8 cellular contexts compared by ENCODE assay signal in the genomic region with DNA sequence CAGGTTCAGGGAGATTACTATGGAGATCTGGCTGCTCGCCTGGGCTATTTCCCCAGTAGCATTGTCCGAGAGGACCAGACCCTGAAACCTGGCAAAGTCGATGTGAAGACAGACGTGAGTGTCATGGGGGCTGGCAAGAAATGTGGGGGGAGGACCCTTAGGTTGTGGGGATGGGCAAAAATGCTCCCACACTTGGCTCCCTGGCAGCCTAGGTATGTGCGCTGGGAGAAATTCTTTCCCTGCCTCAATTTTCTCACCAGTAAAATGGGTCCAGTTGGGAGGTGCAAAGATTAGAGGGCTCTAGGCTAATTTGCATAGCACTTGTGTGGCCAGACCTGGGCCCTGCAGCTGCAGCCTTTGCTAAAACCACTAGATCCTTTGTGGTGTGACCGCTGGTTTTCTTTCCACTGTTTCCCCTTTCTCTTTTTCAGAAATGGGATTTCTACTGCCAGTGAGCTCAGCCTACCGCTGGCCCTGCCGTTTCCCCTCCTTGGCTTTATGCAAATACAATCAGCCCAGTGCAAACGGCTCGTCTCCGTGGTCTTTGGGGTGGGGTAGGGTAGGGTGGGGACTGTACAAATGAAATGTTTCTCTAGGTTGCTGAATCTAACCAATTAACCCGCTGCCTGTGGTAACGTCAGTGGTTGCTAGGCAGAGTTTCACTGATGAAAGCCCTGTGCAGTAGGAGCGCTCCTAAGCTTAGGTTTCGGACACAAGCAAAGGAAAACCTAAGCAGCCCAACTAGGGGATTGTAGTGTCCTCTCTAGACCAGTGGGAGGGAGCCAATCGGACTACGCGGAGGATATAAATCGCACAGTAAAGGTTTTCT. TPM values are rescaled to one million over a fixed set of nuclear protein-coding genes. Genes with fewer than 3 reads are reported as not detected.
A peak's percentile ranks its signal among the peaks of the same experiment; 100 is the strongest.
DNase-seq lines count a peak whose midpoint lies in the region; ATAC-seq and TF ChIP-seq lines count a peak whose summit lies in the region.

No MANE protein-coding gene starts in this region.

- DNase-seq in GM12864 (ENCODE audit: low read depth) (peak; percentile 99), NCI-H128 (lab: John Stamatoyannopoulos, UW; ENCODE audit: unreplicated experiment) (peak; percentile 80), SW 1271 (lab: John Stamatoyannopoulos, UW) (peak; percentile 49 to 82), adrenal gland (peak; percentile 89 to 99 (median 94)), heart right ventricle (peak; percentile 63 to 95), posterior cingulate gyrus (peak; percentile 69 to 96 (median 90)), upper lobe of right lung (peak; percentile 89)

- H3K4me1 ChIP-seq in adrenal gland (replicated peaks in 1 of 2), result peaks cover 0 to 15% of the 10 kb centered on the region in 2 donors
- H3K4me1 ChIP-seq in heart right ventricle, result peaks cover 7 to 25% (median 14%) of the 10 kb centered on the region in 9 donors
- H3K4me1 ChIP-seq in upper lobe of right lung, result peaks cover 14% of the 10 kb centered on the region

- H3K27ac ChIP-seq in adrenal gland, result peak overlapping the region; percentile 89 to 99 (median 99)
- H3K27ac ChIP-seq in heart right ventricle, result peak overlapping the region; percentile 89 to 100 (median 96)
- H3K27ac ChIP-seq in upper lobe of right lung, result peak overlapping the region; percentile 97

- H3K4me3 ChIP-seq in GM12864 (ENCODE audit: low read depth, low read length), result peak overlapping the region; percentile 70
- peak overlapping the region in 3 of 4 donors; percentile 42 to 65 (median 56) for H3K4me3 ChIP-seq in adrenal gland
- peak overlapping the region; percentile 43 to 84 (median 74) for H3K4me3 ChIP-seq in heart right ventricle
- peak overlapping the region; percentile 81 for H3K4me3 ChIP-seq in upper lobe of right lung

- WGBS in adrenal gland, 4 donors, result 4 to 9% (median 7%) methylated on average over 16 to 19 of the region's 19 CpGs
- WGBS in heart right ventricle, 2 donors, result 5 to 9% methylated on average over 19 of the region's 19 CpGs

- H3K9me3 ChIP-seq in adrenal gland (replicated peaks in 1 of 3) (no peaks in the 10 kb centered on the region), heart right ventricle (no peaks in the 10 kb centered on the region), upper lobe of right lung (no peaks in the 10 kb centered on the region)

- H3K27me3 ChIP-seq in adrenal gland (no peaks in the 10 kb centered on the region), heart right ventricle (no peaks in the 10 kb centered on the region), upper lobe of right lung (no peaks in the 10 kb centered on the region)

- no peak for TF ChIP-seq POLR2A in adrenal gland (IDR thresholded peaks at IDR 0.05)

- no peaks in the 10 kb centered on the region for H3K36me3 ChIP-seq in adrenal gland (replicated peaks in 1 of 2)
- H3K36me3 ChIP-seq in heart right ventricle, result peaks cover 0 to 10% (median 0%) of the 10 kb centered on the region in 9 donors
- H3K36me3 ChIP-seq in upper lobe of right lung, result no peaks in the 10 kb centered on the region

- intact Hi-C loops in adrenal gland (cut with DNase I) (no loop called here), heart right ventricle (cut with DNase I) (no loop called here), posterior cingulate gyrus (cut with DNase I) (no loop called here), upper lobe of right lung (cut with DNase I) (no loop called here)

- peak; percentile 69 for ATAC-seq in HG02763 (IDR thresholded peaks at IDR 0.05; ENCODE audit: unreplicated experiment)
- peak; percentile 80 to 94 (median 88) for ATAC-seq in heart right ventricle
- peak; percentile 75 for ATAC-seq in upper lobe of right lung

- TF ChIP-seq CTCF in GM12864 (IDR thresholded peaks at IDR 0.05; ENCODE audit: low read depth, low read length, missing control alignments) (no peak), adrenal gland (IDR thresholded peaks at IDR 0.05) (peak in 1 of 6 experiments; percentile 14), heart right ventricle (IDR thresholded peaks at IDR 0.05) (no peak), upper lobe of right lung (IDR thresholded peaks at IDR 0.05) (no peak)

RNA-seq across cellular contexts. Expression of a gene that starts 0.9 kb away (rescaled TPM):
- total RNA-seq in adrenal gland, result 100 to 1,000 TPM in 1 of 8 donors, 10 to 100 TPM in 7; 41.4 to 105 (median 68.2) TPM
- polyA plus RNA-seq in adrenal gland, result 100 to 1,000 TPM in 1 of 3 donors, 10 to 100 TPM in 2; 25.8 to 135 (median 97.5) TPM
- 10 to 100 TPM; 11.0 to 25.2 (median 13.5) TPM for total RNA-seq in heart right ventricle
- 10 to 100 TPM; 26.8 to 62.5 TPM for polyA plus RNA-seq in heart right ventricle
- total RNA-seq in upper lobe of right lung, result 45.4 TPM

RNA-seq across cellular contexts. Expression of a gene that starts 1.9 kb away (rescaled TPM):
- total RNA-seq in adrenal gland (1 to 10 TPM in 2 of 8 donors, under 1 TPM in 1, not detected in 5; 0.74 to 9.2 (median 1.0) TPM), heart right ventricle (1 to 10 TPM in 3 of 10 donors, under 1 TPM in 2, not detected in 5; 0.63 to 1.7 (median 1.0) TPM), upper lobe of right lung (not detected)
- polyA plus RNA-seq in adrenal gland (1 to 10 TPM in 2 of 3 donors, not detected in 1; 8.3 to 8.7 TPM), heart right ventricle (1 to 10 TPM; 2.0 to 2.4 TPM)

RNA-seq across cellular contexts. Expression of a gene that starts 21.8 kb away (rescaled TPM):
- total RNA-seq in adrenal gland, result 100 to 1,000 TPM in 5 of 8 donors, 10 to 100 TPM in 3; 79.2 to 116 (median 104) TPM
- polyA plus RNA-seq in adrenal gland, result 100 to 1,000 TPM in 1 of 3 donors, 10 to 100 TPM in 2; 53.1 to 122 (median 98.7) TPM
- total RNA-seq in heart right ventricle, result 10 to 100 TPM; 31.8 to 78.3 (median 42.8) TPM
- 10 to 100 TPM; 75.3 to 78.6 TPM for polyA plus RNA-seq in heart right ventricle
- 173 TPM for total RNA-seq in upper lobe of right lung

RNA-seq across cellular contexts. Expression of a gene that starts 26.2 kb away (rescaled TPM):
- 10 to 100 TPM; 18.5 to 91.3 (median 57.3) TPM for total RNA-seq in adrenal gland
- polyA plus RNA-seq in adrenal gland, result 100 to 1,000 TPM in 2 of 3 donors, 10 to 100 TPM in 1; 92.1 to 176 (median 164) TPM
- 10 to 100 TPM; 24.0 to 40.6 (median 34.4) TPM for total RNA-seq in heart right ventricle
- polyA plus RNA-seq in heart right ventricle, result 10 to 100 TPM; 35.3 to 36.7 TPM
- 51.7 TPM for total RNA-seq in upper lobe of right lung

RNA-seq across cellular contexts. Expression of a gene that starts 26.9 kb away (rescaled TPM):
- total RNA-seq in adrenal gland (10 to 100 TPM in 5 of 8 donors, 1 to 10 TPM in 3; 5.9 to 17.5 (median 12.2) TPM), heart right ventricle (10 to 100 TPM in 2 of 10 donors, 1 to 10 TPM in 8; 5.3 to 11.4 (median 8.4) TPM), upper lobe of right lung (18.5 TPM)
- polyA plus RNA-seq in adrenal gland (10 to 100 TPM in 2 of 3 donors, 1 to 10 TPM in 1; 7.9 to 28.0 (median 18.6) TPM), heart right ventricle (10 to 100 TPM in 1 of 2 donors, 1 to 10 TPM in 1; 3.6 to 12.8 TPM)

Comparison
In these comparisons a context has a peak if more than half of its experiments do, and no peak if none do; other contexts are left out.
1. Peak in every context shown above with its lines: DNase-seq, ATAC-seq, H3K4me3 ChIP-seq and H3K27ac ChIP-seq.